In the genomic region with DNA sequence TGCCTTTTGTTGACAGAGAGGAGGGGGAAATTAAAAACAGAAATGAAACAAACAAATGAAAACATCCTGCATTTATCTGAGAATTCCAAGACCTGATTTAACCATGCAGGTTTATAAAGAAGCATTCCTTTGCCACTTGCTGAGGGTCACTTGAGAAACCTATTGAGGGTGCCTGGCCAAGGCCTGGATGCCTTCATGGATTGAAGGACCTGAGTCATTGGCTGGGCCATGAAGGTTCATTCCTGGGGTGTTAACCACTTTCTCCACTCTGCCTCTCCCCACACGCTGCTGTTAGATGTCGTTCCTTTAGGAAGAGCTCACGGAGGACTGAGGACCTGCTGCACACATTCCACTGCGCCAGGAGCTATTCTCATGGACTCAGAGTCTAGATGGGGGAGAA, we compare ENCODE assay signal across 19 cellular contexts. TPM values are rescaled to one million over a fixed set of nuclear protein-coding genes. Genes with fewer than 3 reads are reported as not detected.
A peak's percentile ranks its signal among the peaks of the same experiment; 100 is the strongest.
DNase-seq lines count a peak whose midpoint lies in the region; ATAC-seq, FAIRE-seq and TF ChIP-seq lines count a peak whose summit lies in the region.
"Had no signal": no experiment of that assay in that cellular context is flagged by ENCODE, and none has a peak within 500 bp of the region (broad histone marks: within the 10 kb centered on the region; RNA-seq: fewer than 3 reads in every experiment).

No MANE protein-coding gene starts in this region.

- H4K20me1 ChIP-seq in GM23338 (replicated peaks; ENCODE audit: insufficient read depth): no peaks in the 10 kb centered on the region
- no peaks in the 10 kb centered on the region for H4K20me1 ChIP-seq in HepG2 (ENCODE audit: insufficient read depth, low read length)

- H3K36me3 ChIP-seq in GM23338 (ENCODE audit: insufficient read depth) (no peaks in the 10 kb centered on the region), lung (ENCODE audit: control insufficient read depth in 2 of 2, insufficient read depth in 2 of 2, low read length in 2 of 2) (no peaks in the 10 kb centered on the region), HepG2 (replicated peaks in 1 of 2; ENCODE audit: control insufficient read depth in 1 of 2, insufficient read depth in 2 of 2, low read length in 2 of 2) (no peaks in the 10 kb centered on the region)

- no peaks in the 10 kb centered on the region for H3K79me2 ChIP-seq in GM23338 (replicated peaks; ENCODE audit: insufficient read depth)
- no peaks in the 10 kb centered on the region for H3K79me2 ChIP-seq in HepG2 (ENCODE audit: insufficient read depth, low read length)

- no peak overlapping the region for H3K4me3 Mint-ChIP-seq in GM23338
- H3K4me3 Mint-ChIP-seq in chondrocyte (ENCODE audit: unreplicated experiment): no peak overlapping the region
- H3K4me3 Mint-ChIP-seq: CD4-positive, alpha-beta T cell had no signal

- POLR2A ChIA-PET in HepG2 (lab: Yijun Ruan, JAX): no interaction called here

- no peaks in the 10 kb centered on the region for H3K9me3 ChIP-seq in lung (ENCODE audit: control insufficient read depth in 2 of 2, insufficient read depth in 1 of 2, low read length in 1 of 2)
- no peaks in the 10 kb centered on the region for H3K9me3 ChIP-seq in HepG2 (ENCODE audit: low read length)
- H3K9me3 ChIP-seq: Caco-2 had no signal

- CTCF ChIA-PET in HepG2 (lab: Yijun Ruan, JAX; ENCODE audit: low intra/inter-chr PET ratio, low total read pairs): no interaction called here

- TF ChIP-seq CTCF in GM23338 (conservative IDR thresholded peaks at IDR 0.05; ENCODE audit: low read depth in 2 of 2) (no peak), chondrocyte (IDR thresholded peaks at IDR 0.05) (no peak), lung (IDR thresholded peaks at IDR 0.05; ENCODE audit: control extremely low read depth, extremely low read depth) (no peak), HepG2 (CRISPR knock-in tag; IDR thresholded peaks at IDR 0.05) (no peak)

- intact Hi-C loops in HepG2 (cut with micrococcal nuclease; ENCODE audit: unreplicated experiment): no loop called here

- H3F3A ChIP-seq in GM23338 (replicated peaks; ENCODE audit: low read depth): no peaks in the 10 kb centered on the region

- no peaks in the 10 kb centered on the region for H3K27me3 ChIP-seq in GM23338 (ENCODE audit: insufficient read depth)
- no peaks in the 10 kb centered on the region for H3K27me3 ChIP-seq in lung (ENCODE audit: control insufficient read depth, insufficient read depth)
- H3K27me3 ChIP-seq in HepG2 (ENCODE audit: control insufficient read depth in 1 of 2, insufficient read depth in 2 of 2, low read length in 2 of 2): no peaks in the 10 kb centered on the region

- H3K4me1 ChIP-seq in GM23338 (ENCODE audit: insufficient read depth) (peaks cover 10% of the 10 kb centered on the region), lung (ENCODE audit: control insufficient read depth in 2 of 2, insufficient read depth in 2 of 2, low read length in 2 of 2) (peaks cover 0 to 7% of the 10 kb centered on the region in 2 donors), HepG2 (ENCODE audit: insufficient read depth, low read length) (no peaks in the 10 kb centered on the region)
- H3K4me1 ChIP-seq: Caco-2 had no signal

- no peak for TF ChIP-seq RAD21 in HepG2 (CRISPR knock-in tag; IDR thresholded peaks at IDR 0.05)

- H3K27ac Mint-ChIP-seq in GM23338: peak overlapping the region; percentile 32; the same call in 1 of the 2 replicates
- H3K27ac Mint-ChIP-seq in chondrocyte (ENCODE audit: unreplicated experiment): peak overlapping the region; percentile 82
- H3K27ac Mint-ChIP-seq: CD4-positive, alpha-beta T cell had no signal

- H3K36me3 Mint-ChIP-seq in GM23338 (ENCODE audit: low read depth) (no peaks in the 10 kb centered on the region; the same call in 2 of the 3 replicates), chondrocyte (ENCODE audit: low read depth) (peaks cover 13% of the 10 kb centered on the region)

- in situ Hi-C loops in HepG2 (cut with HindIII; ENCODE audit: extremely low pct_ligation_motif_present, low pct_unique_long_range_greater_than_20kb): no loop called here

- peaks cover 14% of the 10 kb centered on the region for H3K4me1 Mint-ChIP-seq in GM23338
- peaks cover 53% of the 10 kb centered on the region for H3K4me1 Mint-ChIP-seq in chondrocyte (ENCODE audit: low read depth)

- no peaks in the 10 kb centered on the region for H3K9me3 Mint-ChIP-seq in GM23338
- H3K9me3 Mint-ChIP-seq in chondrocyte (ENCODE audit: low read depth): no peaks in the 10 kb centered on the region
- H3K9me3 Mint-ChIP-seq: CD4-positive, alpha-beta T cell had no signal

- DNase-seq in GM23338 (ENCODE audit: low spot score) (no peak), chondrocyte (ENCODE audit: low spot score) (no peak), lung (ENCODE audit: low spot score) (peak; percentile 77), substantia nigra (lab: John Stamatoyannopoulos, UW) (no peak), NCI-H2171 (lab: John Stamatoyannopoulos, UW) (no peak), NCI-H524 treated with DMSO at 0.1 percent for 48 hours (lab: John Stamatoyannopoulos, UW) (no peak), HepG2 (ENCODE audit: low spot score) (no peak), activated gamma-delta T cell (lab: John Stamatoyannopoulos, UW) (no peak)
- DNase-seq: Caco-2; CD4-positive, alpha-beta T cell; MV-4-11; NCI-H1694 treated with DMSO at 0.1 percent for 48 hours; NCI-H774; SHP77 had no signal

- FAIRE-seq in HepG2 (lab: Jason Lieb, UNC): no peak
- FAIRE-seq: A204.1, G401.6, GM19239 had no signal

- 73 to 88% methylated on average over 4 of the region's 4 CpGs for WGBS in lung, 2 donors
- 56% methylated on average over 4 of the region's 4 CpGs for WGBS in HepG2 (ENCODE audit: low lambda C conversion rate)

- no peak for TF ChIP-seq POLR2A in HepG2 (IDR thresholded peaks at IDR 0.05; ENCODE audit: insufficient read depth in 1 of 2, low read depth in 2 of 2, low read length in 2 of 2)

- H2AFZ ChIP-seq in GM23338 (no peak overlapping the region), HepG2 (ENCODE audit: low read length) (no peak overlapping the region)

- H3K4me3 ChIP-seq in GM23338: no peak overlapping the region
- no peak overlapping the region for H3K4me3 ChIP-seq in lung
- no peak overlapping the region for H3K4me3 ChIP-seq in HepG2 (replicated peaks in 1 of 3; ENCODE audit: insufficient read depth in 1 of 3, low read depth in 2 of 3, low read length in 3 of 3)

- no peak overlapping the region for H3K4me2 ChIP-seq in GM23338
- H3K4me2 ChIP-seq in HepG2 (ENCODE audit: low read depth, low read length): no peak overlapping the region
- H3K4me2 ChIP-seq: KMS-11 had no signal

- BruUV-seq in HepG2 (replicated peaks; lab: Mats Ljungman, UMichigan): no TSS peak

- H3K27me3 Mint-ChIP-seq in GM23338 (ENCODE audit: insufficient read depth, low read depth, poor library complexity) (peaks cover 3% of the 10 kb centered on the region), chondrocyte (ENCODE audit: low read depth) (no peaks in the 10 kb centered on the region)

- H3K9ac ChIP-seq in HepG2 (ENCODE audit: insufficient read depth, low read depth, low read length): no peak overlapping the region
- H3K9ac ChIP-seq: KMS-11 had no signal

- H3K9me2 ChIP-seq in GM23338 (ENCODE audit: insufficient read depth): no peaks in the 10 kb centered on the region

- H3K27ac ChIP-seq in GM23338 (ENCODE audit: low read depth): no peak overlapping the region
- H3K27ac ChIP-seq in lung (ENCODE audit: low read depth in 1 of 2, low read length in 1 of 2): no peak overlapping the region
- H3K27ac ChIP-seq in substantia nigra (ENCODE audit: low read depth, low read length, poor library complexity, severe bottlenecking): peak overlapping the region; percentile 60
- no peak overlapping the region for H3K27ac ChIP-seq in HepG2 (ENCODE audit: extremely low read length, insufficient read depth, low read length)
- H3K27ac ChIP-seq: KMS-11 had no signal

- TF ChIP-seq EP300 in HepG2 (IDR thresholded peaks at IDR 0.05; ENCODE audit: low read depth in 2 of 2, low read length in 2 of 2) (no peak), HepG2 (CRISPR knock-in tag; IDR thresholded peaks at IDR 0.05; ENCODE audit: borderline replicate concordance) (no peak)

- ATAC-seq in GM23338 (no peak), lung (ENCODE audit: insufficient read depth, low FRiP score) (peak; percentile 41), HepG2 (no peak)

TF ChIP-seq in GM23338, 12 proteins besides CTCF, POLR2A, EP300 and RAD21 (continues in another document):
- TF ChIP-seq POLR2AphosphoS5 (IDR thresholded peaks at IDR 0.05; ENCODE audit: low read depth) (no peak), JUNB (IDR thresholded peaks at IDR 0.05; ENCODE audit: unreplicated experiment) (no peak)

TF ChIP-seq in HepG2, 621 proteins besides CTCF, POLR2A, EP300 and RAD21 (continues in another document):
- TF ChIP-seq HDAC2 (CRISPR knock-in tag; IDR thresholded peaks at IDR 0.05) (no peak), KMT2B (CRISPR knock-in tag; IDR thresholded peaks at IDR 0.05) (no peak), ZNF251 (CRISPR knock-in tag; IDR thresholded peaks at IDR 0.05) (no peak)

RNA-seq across cellular contexts. Expression of a gene that starts 49.7 kb away (rescaled TPM):
- 2.5 and 4.9 TPM in 2 replicates for total RNA-seq in GM23338 (2014; rRNA removed; shearing (Covaris generic))
- polyA plus RNA-seq in GM23338 (2016; fragmentation: Nextera tagmentation; extraction: Ambion mirVana) (1.4 and 2.2 TPM in 2 replicates), lung (10 to 100 TPM; 13.6 to 26.8 TPM), HepG2 (2011; rRNA removed) (0.01 TPM in 1 of 2 replicates, not detected in the other)
- total RNA-seq in chondrocyte (137 to 142 TPM (median 142 TPM) in 3 replicates), lung (10 to 100 TPM; 30.3 to 43.0 TPM), HepG2 (2016; rRNA removed; fragmentation: Illumina TruSeq; extraction: Trizol) (not detected in 2 replicates)
- not detected in 2 replicates for total RNA-seq in HepG2 (2016; cell fraction: cytosol; rRNA removed; fragmentation: Illumina TruSeq; extraction: Trizol; ENCODE audit: low read depth)
- total RNA-seq in HepG2 (2016; cell fraction: insoluble cytoplasmic fraction; rRNA removed; fragmentation: Illumina TruSeq; extraction: Trizol): 0.02 TPM in 1 of 2 replicates, not detected in the other
- total RNA-seq in HepG2 (2016; cell fraction: membrane; rRNA removed; fragmentation: Illumina TruSeq; extraction: Trizol): not detected in 2 replicates
- not detected in 2 replicates for total RNA-seq in HepG2 (2016; cell fraction: nucleus; rRNA removed; fragmentation: Illumina TruSeq; extraction: Trizol)
- polyA plus RNA-seq in HepG2 (2011; cell fraction: cytosol; rRNA removed): 0.01 and 0.03 TPM in 2 replicates
- polyA plus RNA-seq in HepG2 (2011; cell fraction: nucleus; rRNA removed): 0.14 TPM in 1 of 2 replicates, not detected in the other
- polyA plus RNA-seq in HepG2 (2012): 0.03 and 0.09 TPM in 2 replicates
- polyA plus RNA-seq in HepG2 (2016; cell fraction: cytosol; fragmentation: Illumina TruSeq; extraction: Trizol; ENCODE audit: low read depth): not detected in 2 replicates
- not detected in 2 replicates for polyA plus RNA-seq in HepG2 (2016; cell fraction: insoluble cytoplasmic fraction; fragmentation: Illumina TruSeq; extraction: Trizol; ENCODE audit: low read depth)
- polyA plus RNA-seq in HepG2 (2016; cell fraction: membrane; fragmentation: Illumina TruSeq; extraction: Trizol; ENCODE audit: low read depth): 0.02 TPM in 1 of 2 replicates, not detected in the other
- polyA plus RNA-seq in HepG2 (2016; cell fraction: nucleus; fragmentation: Illumina TruSeq; extraction: Trizol; ENCODE audit: insufficient read depth, low read depth): not detected in 2 replicates
- 0.06 TPM in 1 of 2 replicates, not detected in the other for polyA minus RNA-seq in HepG2 (2011; rRNA and poly(A)+ RNA removed; ENCODE audit: low replicate concordance)
- not detected in 2 replicates for polyA minus RNA-seq in HepG2 (2011; cell fraction: cytosol; rRNA and poly(A)+ RNA removed)
- polyA minus RNA-seq in HepG2 (2011; cell fraction: nucleus; rRNA and poly(A)+ RNA removed): under 0.01 TPM in 1 of 2 replicates, not detected in the other
- total RNA-seq: Caco-2; CD4-positive, alpha-beta T cell; HT-29 had no signal
